In genomic region chr12:57590536-57590891, GRCh38 we compare ENCODE assay signal across 8 cellular contexts. TPM values are rescaled to one million over a fixed set of nuclear protein-coding genes. Genes with fewer than 3 reads are reported as not detected.
DNase-seq lines count a peak whose midpoint lies in the region; ATAC-seq and TF ChIP-seq lines count a peak whose summit lies in the region.

No MANE protein-coding gene starts in this region.

- TF ChIP-seq CTCF in GM12865 (IDR thresholded peaks at IDR 0.05; ENCODE audit: insufficient read depth, low read depth, low read length, missing control alignments), result no peak
- TF ChIP-seq CTCF in OCI-LY3 (IDR thresholded peaks at IDR 0.05; ENCODE audit: low read depth, low read length), result no peak
- TF ChIP-seq CTCF in epithelial cell of esophagus (IDR thresholded peaks at IDR 0.05; ENCODE audit: insufficient read depth, low read depth, low read length, missing control alignments), result no peak

- H3K4me1 ChIP-seq in OCI-LY3 (ENCODE audit: low read length), result peaks cover 17% of the 10 kb centered on the region
- peaks cover 4 to 11% of the 10 kb centered on the region in 2 experiments for H3K4me1 ChIP-seq in trophoblast cell (ENCODE audit: control insufficient read depth in 1 of 2, insufficient read depth in 2 of 2, low read length in 2 of 2)

- peak overlapping the region; percentile 81 for H2AFZ ChIP-seq in OCI-LY3 (ENCODE audit: low read depth, low read length)
- peak overlapping the region; percentile 80 for H2AFZ ChIP-seq in trophoblast cell (ENCODE audit: insufficient read depth, low read length, poor library complexity)

- H4K12ac ChIP-seq in trophoblast cell (ENCODE audit: low read depth, low read length), result peak overlapping the region; percentile 34

- H3K9ac ChIP-seq in OCI-LY3 (ENCODE audit: low read length) (peak overlapping the region; percentile 74), trophoblast cell (ENCODE audit: low read length) (no peak overlapping the region)

- peak overlapping the region; percentile 84 for H3K4me2 ChIP-seq in OCI-LY3 (ENCODE audit: low read length)
- H3K4me2 ChIP-seq in trophoblast cell (ENCODE audit: low read length), result peak overlapping the region; percentile 79

- peaks cover 17% of the 10 kb centered on the region for H3K79me2 ChIP-seq in OCI-LY3 (ENCODE audit: low read length)
- peaks cover 3% of the 10 kb centered on the region for H3K79me2 ChIP-seq in trophoblast cell (ENCODE audit: control insufficient read depth, insufficient read depth, low read length, poor library complexity)

- H2BK12ac ChIP-seq in trophoblast cell (ENCODE audit: low read length), result no peak overlapping the region

- H2BK120ac ChIP-seq in trophoblast cell (ENCODE audit: insufficient read depth, low read length, poor library complexity), result no peak overlapping the region

- no peak overlapping the region for H3K27ac ChIP-seq in OCI-LY3 (ENCODE audit: low read length)
- no peak overlapping the region for H3K27ac ChIP-seq in trophoblast cell (ENCODE audit: low read depth, low read length)

- peak overlapping the region; percentile 91 for H4K8ac ChIP-seq in trophoblast cell (ENCODE audit: low read depth, low read length)

- no peak overlapping the region for H3K23ac ChIP-seq in trophoblast cell (ENCODE audit: low read length)

- peak overlapping the region; percentile 41 for H4K91ac ChIP-seq in trophoblast cell (ENCODE audit: low read depth, low read length)

- no peaks in the 10 kb centered on the region for H4K20me1 ChIP-seq in OCI-LY3 (ENCODE audit: insufficient read depth, low read length)

- no peak overlapping the region for H3K18ac ChIP-seq in trophoblast cell (ENCODE audit: low read length)

- H3K4ac ChIP-seq in trophoblast cell (ENCODE audit: low read depth, low read length), result no peak overlapping the region

- no CpG with 5 or more reads among the region's 4 CpGs for WGBS in trophoblast cell (ENCODE audit: extremely low coverage, insufficient coverage, insufficient read length)

- H3K36me3 ChIP-seq in OCI-LY3 (replicated peaks; ENCODE audit: low read depth, low read length), result no peaks in the 10 kb centered on the region
- peaks cover 5 to 9% of the 10 kb centered on the region in 2 experiments for H3K36me3 ChIP-seq in trophoblast cell (ENCODE audit: control insufficient read depth in 1 of 2, insufficient read depth in 2 of 2, low read length in 2 of 2)

- no peak overlapping the region for H2AK5ac ChIP-seq in trophoblast cell (ENCODE audit: low read length)

- no peak for DNase-seq in GM12865 (ENCODE audit: low read depth)
- DNase-seq in epithelial cell of esophagus (ENCODE audit: low read depth), result no peak
- no peak for DNase-seq in trophoblast cell
- no peak for DNase-seq in activated CD4-positive, CD25-positive, alpha-beta regulatory T cell (lab: John Stamatoyannopoulos, UW)

- peak overlapping the region; percentile 92 for H3K4me3 ChIP-seq in GM12865 (ENCODE audit: low read depth, low read length)
- H3K4me3 ChIP-seq in OCI-LY3 (ENCODE audit: low read length), result peak overlapping the region; percentile 99
- peak overlapping the region; percentile 97 for H3K4me3 ChIP-seq in epithelial cell of esophagus (ENCODE audit: low read length)
- peak overlapping the region; percentile 96 for H3K4me3 ChIP-seq in trophoblast cell (ENCODE audit: low read depth, low read length)

- H3K9me3 ChIP-seq in OCI-LY3 (ENCODE audit: insufficient read depth, low read length) (no peaks in the 10 kb centered on the region), trophoblast cell (ENCODE audit: insufficient read depth, low read depth, low read length) (no peaks in the 10 kb centered on the region)

- H3K14ac ChIP-seq in trophoblast cell (ENCODE audit: low read length), result peak overlapping the region; percentile 52

- ATAC-seq in HG03095 (IDR thresholded peaks at IDR 0.05; ENCODE audit: unreplicated experiment) (no peak), HG03469 (IDR thresholded peaks at IDR 0.05; ENCODE audit: unreplicated experiment) (no peak), HG03565 (IDR thresholded peaks at IDR 0.05; ENCODE audit: unreplicated experiment) (no peak)

- no peak overlapping the region for H2BK5ac ChIP-seq in trophoblast cell (ENCODE audit: low read depth, low read length, poor library complexity)

- peaks cover 15% of the 10 kb centered on the region for H3K27me3 ChIP-seq in OCI-LY3 (ENCODE audit: low read depth, low read length)
- H3K27me3 ChIP-seq in trophoblast cell (ENCODE audit: insufficient read depth, low read length), result no peaks in the 10 kb centered on the region

- peaks cover 5% of the 10 kb centered on the region for H3K79me1 ChIP-seq in trophoblast cell (ENCODE audit: low read length)

RNA-seq across cellular contexts. Expression of gene PIP4K2C, which starts 0.5 kb away (rescaled TPM):
- 31.5 and 32.2 TPM in 2 replicates for polyA plus RNA-seq in trophoblast cell (2013)

RNA-seq across cellular contexts. Expression of gene DTX3, which starts 14.1 kb away (rescaled TPM):
- 13.0 and 13.2 TPM in 2 replicates for polyA plus RNA-seq in trophoblast cell (2013)

RNA-seq across cellular contexts. Expression of gene ARHGEF25, which starts 20.7 kb away (rescaled TPM):
- 2.3 and 2.6 TPM in 2 replicates for polyA plus RNA-seq in trophoblast cell (2013)

RNA-seq across cellular contexts. Expression of gene KIF5A, which starts 40.7 kb away (rescaled TPM):
- 0.21 TPM in 2 replicates for polyA plus RNA-seq in trophoblast cell (2013)

RNA-seq across cellular contexts. Expression of gene B4GALNT1, which starts 42.5 kb away (rescaled TPM):
- polyA plus RNA-seq in trophoblast cell (2013), result 0.21 and 0.33 TPM in 2 replicates
